Comparison of ENCODE assay signal across 1 cellular context in the genomic region with DNA sequence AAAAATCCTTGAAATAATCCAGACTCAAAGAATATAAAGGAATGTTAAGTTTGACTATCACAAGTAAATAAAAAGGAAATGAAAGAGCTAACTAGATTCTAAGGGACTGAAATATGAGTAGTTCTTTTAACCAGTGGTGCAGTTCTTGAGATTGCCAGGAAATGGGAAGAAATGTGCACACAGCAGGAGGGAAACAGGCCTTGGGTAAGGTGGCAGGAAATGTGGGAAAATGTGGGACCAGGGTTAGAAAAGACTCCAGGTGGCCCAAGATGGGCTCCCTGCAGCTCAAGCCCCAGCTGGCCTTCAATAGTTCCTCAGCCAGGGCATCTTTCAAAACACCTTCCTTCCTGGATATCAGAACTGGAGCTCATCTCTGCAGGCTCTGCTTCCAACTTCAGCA.
TF ChIP-seq lines count a peak whose summit lies in the region.

No MANE protein-coding gene starts in this region.

TF ChIP-seq in GM23338, 12 proteins besides CTCF, POLR2A, EP300 and RAD21 (continued from another document):
- TF ChIP-seq, protein P1, sequence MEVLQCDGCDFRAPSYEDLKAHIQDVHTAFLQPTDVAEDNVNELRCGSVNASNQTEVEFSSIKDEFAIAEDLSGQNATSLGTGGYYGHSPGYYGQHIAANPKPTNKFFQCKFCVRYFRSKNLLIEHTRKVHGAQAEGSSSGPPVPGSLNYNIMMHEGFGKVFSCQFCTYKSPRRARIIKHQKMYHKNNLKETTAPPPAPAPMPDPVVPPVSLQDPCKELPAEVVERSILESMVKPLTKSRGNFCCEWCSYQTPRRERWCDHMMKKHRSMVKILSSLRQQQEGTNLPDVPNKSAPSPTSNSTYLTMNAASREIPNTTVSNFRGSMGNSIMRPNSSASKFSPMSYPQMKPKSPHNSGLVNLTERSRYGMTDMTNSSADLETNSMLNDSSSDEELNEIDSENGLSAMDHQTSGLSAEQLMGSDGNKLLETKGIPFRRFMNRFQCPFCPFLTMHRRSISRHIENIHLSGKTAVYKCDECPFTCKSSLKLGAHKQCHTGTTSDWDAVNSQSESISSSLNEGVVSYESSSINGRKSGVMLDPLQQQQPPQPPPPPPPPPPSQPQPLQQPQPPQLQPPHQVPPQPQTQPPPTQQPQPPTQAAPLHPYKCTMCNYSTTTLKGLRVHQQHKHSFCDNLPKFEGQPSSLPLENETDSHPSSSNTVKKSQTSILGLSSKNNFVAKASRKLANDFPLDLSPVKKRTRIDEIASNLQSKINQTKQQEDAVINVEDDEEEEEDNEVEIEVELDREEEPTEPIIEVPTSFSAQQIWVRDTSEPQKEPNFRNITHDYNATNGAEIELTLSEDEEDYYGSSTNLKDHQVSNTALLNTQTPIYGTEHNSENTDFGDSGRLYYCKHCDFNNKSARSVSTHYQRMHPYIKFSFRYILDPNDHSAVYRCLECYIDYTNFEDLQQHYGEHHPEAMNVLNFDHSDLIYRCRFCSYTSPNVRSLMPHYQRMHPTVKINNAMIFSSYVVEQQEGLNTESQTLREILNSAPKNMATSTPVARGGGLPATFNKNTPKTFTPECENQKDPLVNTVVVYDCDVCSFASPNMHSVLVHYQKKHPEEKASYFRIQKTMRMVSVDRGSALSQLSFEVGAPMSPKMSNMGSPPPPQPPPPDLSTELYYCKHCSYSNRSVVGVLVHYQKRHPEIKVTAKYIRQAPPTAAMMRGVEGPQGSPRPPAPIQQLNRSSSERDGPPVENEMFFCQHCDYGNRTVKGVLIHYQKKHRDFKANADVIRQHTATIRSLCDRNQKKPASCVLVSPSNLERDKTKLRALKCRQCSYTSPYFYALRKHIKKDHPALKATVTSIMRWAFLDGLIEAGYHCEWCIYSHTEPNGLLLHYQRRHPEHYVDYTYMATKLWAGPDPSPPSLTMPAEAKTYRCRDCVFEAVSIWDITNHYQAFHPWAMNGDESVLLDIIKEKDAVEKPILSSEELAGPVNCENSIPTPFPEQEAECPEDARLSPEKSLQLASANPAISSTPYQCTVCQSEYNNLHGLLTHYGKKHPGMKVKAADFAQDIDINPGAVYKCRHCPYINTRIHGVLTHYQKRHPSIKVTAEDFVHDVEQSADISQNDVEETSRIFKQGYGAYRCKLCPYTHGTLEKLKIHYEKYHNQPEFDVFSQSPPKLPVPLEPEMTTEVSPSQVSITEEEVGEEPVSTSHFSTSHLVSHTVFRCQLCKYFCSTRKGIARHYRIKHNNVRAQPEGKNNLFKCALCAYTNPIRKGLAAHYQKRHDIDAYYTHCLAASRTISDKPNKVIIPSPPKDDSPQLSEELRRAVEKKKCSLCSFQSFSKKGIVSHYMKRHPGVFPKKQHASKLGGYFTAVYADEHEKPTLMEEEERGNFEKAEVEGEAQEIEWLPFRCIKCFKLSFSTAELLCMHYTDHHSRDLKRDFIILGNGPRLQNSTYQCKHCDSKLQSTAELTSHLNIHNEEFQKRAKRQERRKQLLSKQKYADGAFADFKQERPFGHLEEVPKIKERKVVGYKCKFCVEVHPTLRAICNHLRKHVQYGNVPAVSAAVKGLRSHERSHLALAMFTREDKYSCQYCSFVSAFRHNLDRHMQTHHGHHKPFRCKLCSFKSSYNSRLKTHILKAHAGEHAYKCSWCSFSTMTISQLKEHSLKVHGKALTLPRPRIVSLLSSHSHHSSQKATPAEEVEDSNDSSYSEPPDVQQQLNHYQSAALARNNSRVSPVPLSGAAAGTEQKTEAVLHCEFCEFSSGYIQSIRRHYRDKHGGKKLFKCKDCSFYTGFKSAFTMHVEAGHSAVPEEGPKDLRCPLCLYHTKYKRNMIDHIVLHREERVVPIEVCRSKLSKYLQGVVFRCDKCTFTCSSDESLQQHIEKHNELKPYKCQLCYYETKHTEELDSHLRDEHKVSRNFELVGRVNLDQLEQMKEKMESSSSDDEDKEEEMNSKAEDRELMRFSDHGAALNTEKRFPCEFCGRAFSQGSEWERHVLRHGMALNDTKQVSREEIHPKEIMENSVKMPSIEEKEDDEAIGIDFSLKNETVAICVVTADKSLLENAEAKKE (CRISPR knock-in tag; IDR thresholded peaks at IDR 0.05) = 0 out of 2 replicates have a peak, but pooled peaks have one; percentile 24
- no peak for TF ChIP-seq STAT1 (IDR thresholded peaks at IDR 0.05; ENCODE audit: unreplicated experiment)
